In the genomic region with DNA sequence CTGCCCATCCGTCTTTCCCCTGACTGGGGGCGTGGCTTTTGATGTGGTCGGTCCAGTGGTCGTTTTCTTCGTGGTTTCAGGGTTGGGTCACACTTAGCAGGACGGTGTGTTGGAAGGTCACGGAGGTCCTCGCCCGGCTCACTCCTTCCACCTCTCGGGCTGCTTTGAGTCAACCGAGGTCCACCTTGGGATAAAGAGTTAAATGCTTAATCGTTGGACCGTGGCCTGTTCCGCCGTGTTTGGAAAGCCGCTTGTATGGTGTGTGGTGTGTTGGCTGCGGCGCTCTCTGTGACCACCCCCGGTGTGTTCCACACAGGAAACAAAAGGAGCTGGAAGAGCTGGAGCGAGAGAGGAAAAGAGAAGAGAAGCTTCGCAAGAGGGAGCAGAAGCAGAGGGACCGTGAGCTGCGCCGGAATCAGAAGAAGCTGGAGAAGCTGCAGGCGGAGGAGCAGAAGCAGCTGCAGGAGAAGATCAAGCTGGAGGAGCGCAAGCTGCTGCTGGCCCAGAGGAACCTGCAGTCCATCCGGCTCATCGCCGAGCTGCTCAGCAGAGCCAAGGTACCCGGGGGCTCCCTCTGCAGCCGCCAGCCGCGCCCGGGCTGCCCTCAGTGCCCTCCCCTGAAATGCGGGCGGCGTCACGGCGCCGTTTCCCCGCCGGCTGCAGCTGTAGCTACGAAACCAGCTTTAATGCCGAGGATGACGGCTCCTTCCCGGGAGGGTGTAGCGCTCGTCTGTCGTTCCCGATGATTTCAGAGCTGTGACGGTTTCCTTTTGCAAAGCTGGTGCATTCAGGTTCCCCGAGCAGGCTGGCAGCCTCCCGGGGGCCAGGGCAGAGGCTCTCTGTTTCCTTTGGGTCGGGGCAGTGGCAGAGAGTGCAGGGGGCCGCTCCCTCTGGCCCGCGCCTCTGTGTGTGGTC, we compare ENCODE assay signal across 28 cellular contexts. TPM values are rescaled to one million over a fixed set of nuclear protein-coding genes. Genes with fewer than 3 reads are reported as not detected.
A peak's percentile ranks its signal among the peaks of the same experiment; 100 is the strongest.
DNase-seq lines count a peak whose midpoint lies in the region; ATAC-seq and TF ChIP-seq lines count a peak whose summit lies in the region.
"Had no signal": no experiment of that assay in that cellular context is flagged by ENCODE, and none has a peak within 500 bp of the region (broad histone marks: within the 10 kb centered on the region; RNA-seq: fewer than 3 reads in every experiment).

No MANE protein-coding gene starts in this region.

- no peak overlapping the region for H3K23ac ChIP-seq in neuronal stem cell (ENCODE audit: low read depth, low read length, poor library complexity)

- peak overlapping the region; percentile 49 for H3K27ac Mint-ChIP-seq in T-helper 17 cell
- H3K27ac Mint-ChIP-seq: activated CD8-positive, alpha-beta T cell treated with anti-CD3 and anti-CD28 coated beads, Interleukin-2, amount 10 ng/mL, durations not matched to agents 7 days and 5 days; WTC11 had no signal

- no peak overlapping the region for H3K4me2 ChIP-seq in neuronal stem cell (ENCODE audit: insufficient read depth, low read length, poor library complexity, severe bottlenecking)
- H3K4me2 ChIP-seq: KMS-11 had no signal

- H3K4me1 ChIP-seq in right atrium auricular region (no peaks in the 10 kb centered on the region), neuronal stem cell (ENCODE audit: control insufficient read depth in 2 of 2, insufficient read depth in 1 of 2, low read depth in 1 of 2, low read length in 2 of 2) (no peaks in the 10 kb centered on the region)
- H3K4me1 ChIP-seq: SJSA1 had no signal

- H4K91ac ChIP-seq in neuronal stem cell (ENCODE audit: low read depth, low read length, poor library complexity): no peak overlapping the region

- no peak overlapping the region for H2AFZ ChIP-seq in neuronal stem cell (ENCODE audit: low read length)
- H2AFZ ChIP-seq: GM23248 had no signal

- TF ChIP-seq CTCF in right atrium auricular region (IDR thresholded peaks at IDR 0.05): no peak

- peaks cover 5% of the 10 kb centered on the region for H3K36me3 Mint-ChIP-seq in T-helper 17 cell (ENCODE audit: low read depth)

- H2BK15ac ChIP-seq in neuronal stem cell (ENCODE audit: low read length): no peak overlapping the region

- no peak overlapping the region for H3K27ac ChIP-seq in right atrium auricular region
- no peak overlapping the region for H3K27ac ChIP-seq in neuronal stem cell (replicated peaks; ENCODE audit: low read length)
- H3K27ac ChIP-seq: body of pancreas, GM23248, KMS-11, SJSA1, vagina had no signal

- peaks cover 10% of the 10 kb centered on the region for H3K4me1 Mint-ChIP-seq in T-helper 17 cell
- H3K4me1 Mint-ChIP-seq: WTC11 had no signal

- H3K9ac ChIP-seq in neuronal stem cell (ENCODE audit: low read depth, low read length, poor library complexity): no peak overlapping the region
- H3K9ac ChIP-seq: GM23248, KMS-11 had no signal

- H2BK120ac ChIP-seq in neuronal stem cell (ENCODE audit: low read depth, low read length): no peak overlapping the region

- H2BK12ac ChIP-seq in neuronal stem cell (ENCODE audit: low read length): no peak overlapping the region

- no CpG with 5 or more reads among the region's 57 CpGs for WGBS in neuronal stem cell (ENCODE audit: extremely low coverage in 2 of 2, insufficient read length in 2 of 2, insufficient replicate concordance in 1 of 2), 2 donors

- H3K9me3 ChIP-seq in right atrium auricular region (no peaks in the 10 kb centered on the region), T-helper 17 cell (ENCODE audit: control insufficient read depth, low read length, poor library complexity, severe bottlenecking) (peaks cover 2% of the 10 kb centered on the region), neuronal stem cell (replicated peaks in 1 of 2; ENCODE audit: control insufficient read depth in 2 of 2, insufficient read depth in 1 of 2, low read depth in 1 of 2, low read length in 2 of 2) (peaks cover 4 to 8% of the 10 kb centered on the region in 2 donors)
- H3K9me3 ChIP-seq: body of pancreas, SJSA1, vagina had no signal

- ATAC-seq in left ventricle myocardium superior (no peak), T-helper 17 cell (no peak), GM19023 (IDR thresholded peaks at IDR 0.05; ENCODE audit: unreplicated experiment) (no peak), GM19328 (IDR thresholded peaks at IDR 0.05; ENCODE audit: unreplicated experiment) (no peak)
- ATAC-seq: activated T-helper 17 cell treated with anti-CD3 and anti-CD28 coated beads, Interleukin-2, amount 50 U/mL, for 72 hours; body of pancreas; effector memory CD8-positive, alpha-beta T cell; left cardiac atrium; WTC11 had no signal

- DNase-seq in left ventricle myocardium superior (peak; percentile 22), right atrium auricular region (ENCODE audit: low spot score) (no peak), T-helper 17 cell (no peak), neuronal stem cell (ENCODE audit: low spot score) (no peak), T1000 (lab: John Stamatoyannopoulos, UW) (no peak), GDM1 (lab: John Stamatoyannopoulos, UW) (no peak)
- DNase-seq: ACHN; activated CD8-positive, alpha-beta T cell treated with anti-CD3 and anti-CD28 coated beads, Interleukin-2, amount 10 ng/mL, durations not matched to agents 7 days and 5 days; body of pancreas; DMS 273 treated with DMSO at 0.1 percent for 48 hours; effector memory CD8-positive, alpha-beta T cell; glutamatergic neuron; GM23248; left cardiac atrium; midbrain; NCI-H1694; stimulated activated CD4-positive, alpha-beta T cell treated with anti-CD3 and anti-CD28 coated beads, Interleukin-4, amount 100 ng/mL, for 4 hours; substantia nigra had no signal

- intact Hi-C loops in left ventricle myocardium superior (cut with micrococcal nuclease): no loop called here

- H3K4me3 ChIP-seq in right atrium auricular region: no peak overlapping the region
- H3K4me3 ChIP-seq in neuronal stem cell (ENCODE audit: low read length in 2 of 2): no peak overlapping the region
- H3K4me3 ChIP-seq: body of pancreas, GM23248, SJSA1, vagina had no signal

- no peak overlapping the region for H2AK5ac ChIP-seq in neuronal stem cell (ENCODE audit: low read depth, low read length)

- H3K14ac ChIP-seq in neuronal stem cell (ENCODE audit: low read length): no peak overlapping the region

- no peak overlapping the region for H2BK5ac ChIP-seq in neuronal stem cell (ENCODE audit: low read length)

- H3K4me3 Mint-ChIP-seq in T-helper 17 cell: peak overlapping the region; percentile 64
- H3K4me3 Mint-ChIP-seq: activated CD8-positive, alpha-beta T cell treated with anti-CD3 and anti-CD28 coated beads, Interleukin-2, amount 10 ng/mL, durations not matched to agents 7 days and 5 days; activated T-helper 17 cell treated with anti-CD3 and anti-CD28 coated beads, Interleukin-2, amount 50 U/mL, for 72 hours; WTC11 had no signal

- H3K27me3 Mint-ChIP-seq in T-helper 17 cell: no peaks in the 10 kb centered on the region
- H3K27me3 Mint-ChIP-seq: activated T-helper 17 cell treated with anti-CD3 and anti-CD28 coated beads, Interleukin-2, amount 50 U/mL, for 72 hours; effector memory CD8-positive, alpha-beta T cell had no signal

- no peak overlapping the region for H3K18ac ChIP-seq in neuronal stem cell (ENCODE audit: low read length)

- H3K36me3 ChIP-seq in right atrium auricular region (peaks cover 85% of the 10 kb centered on the region), neuronal stem cell (replicated peaks in 1 of 2; ENCODE audit: control insufficient read depth in 2 of 2, insufficient read depth in 2 of 2, low read length in 2 of 2) (peaks cover 74 to 95% of the 10 kb centered on the region in 2 donors)

- H4K8ac ChIP-seq in neuronal stem cell (ENCODE audit: low read depth, low read length): peak overlapping the region; percentile 3

- no peak overlapping the region for H3K4ac ChIP-seq in neuronal stem cell (ENCODE audit: low read length)

- no peaks in the 10 kb centered on the region for H3K27me3 ChIP-seq in right atrium auricular region
- H3K27me3 ChIP-seq in neuronal stem cell (ENCODE audit: control insufficient read depth in 3 of 3, insufficient read depth in 3 of 3, low read depth in 1 of 3, low read length in 3 of 3): no peaks in the 10 kb centered on the region
- H3K27me3 ChIP-seq: body of pancreas, SJSA1, vagina had no signal

- peaks cover 40% of the 10 kb centered on the region for H3K79me1 ChIP-seq in neuronal stem cell (ENCODE audit: low read depth, low read length)

RNA-seq across cellular contexts. Expression of gene AKAP17A, which starts 7.7 kb away (rescaled TPM):
- total RNA-seq in left ventricle myocardium superior: 16.8 TPM
- 10 to 100 TPM; 16.0 to 19.3 TPM for total RNA-seq in right atrium auricular region
- total RNA-seq in T-helper 17 cell: 100 to 1,000 TPM in 1 of 2 donors, 10 to 100 TPM in 1; 98.7 to 102 TPM
- polyA plus RNA-seq in neuronal stem cell (2013, experiment 1 of 2): 24.9 TPM
- polyA plus RNA-seq in neuronal stem cell (2013, experiment 2 of 2): 23.8 TPM

RNA-seq across cellular contexts. Expression of gene ASMT, which starts 15.7 kb away (rescaled TPM):
- total RNA-seq in left ventricle myocardium superior (not detected), right atrium auricular region (not detected), T-helper 17 cell (under 1 TPM; 0.52 to 0.57 TPM)
- not detected for polyA plus RNA-seq in neuronal stem cell (2013, experiment 1 of 2)
- 0.06 TPM for polyA plus RNA-seq in neuronal stem cell (2013, experiment 2 of 2)
- total RNA-seq: body of pancreas; fibroblast of lung; G401; GM23248; SJSA1; T-helper 2 cell treated with Interferon-gamma antibody and Interleukin-4, amounts not matched to agents 100 ng/mL and 5 ng/mL, for 36 hours; vagina had no signal
- polyA plus RNA-seq: fibroblast of lung, GM23248 had no signal
